1 cellular context compared by ENCODE assay signal in the genomic region with DNA sequence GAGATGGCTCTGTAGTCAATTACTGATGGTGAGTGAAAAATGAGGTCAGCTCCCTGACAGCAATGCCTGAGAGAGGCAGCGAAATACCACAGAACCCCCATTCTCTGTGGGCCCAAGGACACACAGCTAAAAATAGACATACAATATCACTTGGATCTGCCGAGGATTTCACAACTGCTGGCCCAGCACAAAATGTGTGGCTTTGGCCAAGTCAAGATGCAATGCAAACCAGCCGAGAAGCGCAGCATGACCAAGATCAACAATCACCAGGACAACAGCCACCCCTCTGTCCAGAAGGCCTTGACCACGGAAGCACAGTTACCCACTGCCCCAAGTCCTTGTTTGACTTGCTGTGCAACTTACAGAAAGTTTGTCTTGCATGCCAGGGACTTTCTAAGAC.
TF ChIP-seq lines count a peak whose summit lies in the region.

No MANE protein-coding gene starts in this region.

TF ChIP-seq in HepG2, 621 proteins besides CTCF, POLR2A, EP300 and RAD21 (continued from another document and continues in another):
- TF ChIP-seq, protein P1, sequence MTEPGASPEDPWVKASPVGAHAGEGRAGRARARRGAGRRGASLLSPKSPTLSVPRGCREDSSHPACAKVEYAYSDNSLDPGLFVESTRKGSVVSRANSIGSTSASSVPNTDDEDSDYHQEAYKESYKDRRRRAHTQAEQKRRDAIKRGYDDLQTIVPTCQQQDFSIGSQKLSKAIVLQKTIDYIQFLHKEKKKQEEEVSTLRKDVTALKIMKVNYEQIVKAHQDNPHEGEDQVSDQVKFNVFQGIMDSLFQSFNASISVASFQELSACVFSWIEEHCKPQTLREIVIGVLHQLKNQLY (CRISPR knock-in tag; IDR thresholded peaks at IDR 0.05) = 0 out of 2 replicates have a peak, but pooled peaks have one; percentile 27
- TF ChIP-seq RFX3 (CRISPR knock-in tag; IDR thresholded peaks at IDR 0.05) (0 out of 2 replicates have a peak, but pooled peaks have one; percentile 29), UBTF (CRISPR knock-in tag; IDR thresholded peaks at IDR 0.05) (0 out of 2 replicates have a peak, but pooled peaks have one; percentile 16), ZNF569 (CRISPR knock-in tag; IDR thresholded peaks at IDR 0.05; ENCODE audit: borderline replicate concordance) (no peak), NR3C1 (CRISPR knock-in tag; IDR thresholded peaks at IDR 0.05) (no peak), ZNF143 (CRISPR knock-in tag; IDR thresholded peaks at IDR 0.05) (no peak), IRF2 (CRISPR knock-in tag; IDR thresholded peaks at IDR 0.05) (no peak), KLF15 (CRISPR knock-in tag; IDR thresholded peaks at IDR 0.05; ENCODE audit: borderline replicate concordance) (no peak), ARNTL (CRISPR knock-in tag; IDR thresholded peaks at IDR 0.05) (0 out of 2 replicates have a peak, but pooled peaks have one; percentile 43), ZNF788 (CRISPR knock-in tag; IDR thresholded peaks at IDR 0.05; ENCODE audit: borderline replicate concordance) (peak; percentile 24; the same call in 1 of the 2 replicates), ZNF557 (CRISPR knock-in tag; IDR thresholded peaks at IDR 0.05) (no peak), SP140L (CRISPR knock-in tag; IDR thresholded peaks at IDR 0.05; ENCODE audit: borderline replicate concordance) (no peak), ZNF615 (CRISPR knock-in tag; IDR thresholded peaks at IDR 0.05; ENCODE audit: borderline replicate concordance) (no peak), ZNF432 (CRISPR knock-in tag; IDR thresholded peaks at IDR 0.05; ENCODE audit: borderline replicate concordance) (no peak), SRY (CRISPR knock-in tag; IDR thresholded peaks at IDR 0.05) (no peak), ZNF24 (IDR thresholded peaks at IDR 0.05) (no peak), SPEN (CRISPR knock-in tag; IDR thresholded peaks at IDR 0.05; ENCODE audit: low read depth) (no peak; the same call in 1 of the 2 replicates), MED13 (CRISPR knock-in tag; IDR thresholded peaks at IDR 0.05) (peak; percentile 70; the same call in 1 of the 2 replicates), ZNF20 (CRISPR knock-in tag; IDR thresholded peaks at IDR 0.05) (no peak), ZNF577 (CRISPR knock-in tag; IDR thresholded peaks at IDR 0.05; ENCODE audit: borderline replicate concordance, low read depth) (no peak), ZNF44 (CRISPR knock-in tag; IDR thresholded peaks at IDR 0.05) (no peak), ASH2L (IDR thresholded peaks at IDR 0.05; ENCODE audit: insufficient read length, low read depth, low read length) (no peak), ZNF18 (CRISPR knock-in tag; IDR thresholded peaks at IDR 0.05; ENCODE audit: insufficient replicate concordance) (no peak), SALL2 (CRISPR knock-in tag; IDR thresholded peaks at IDR 0.05) (peak; percentile 72), ZNF556 (CRISPR knock-in tag; IDR thresholded peaks at IDR 0.05; ENCODE audit: borderline replicate concordance) (no peak; the same call in 1 of the 2 replicates), NR2F6 (IDR thresholded peaks at IDR 0.05) (peak; percentile 17; the same call in 1 of the 2 replicates), NR2F6 (CRISPR knock-in tag; IDR thresholded peaks at IDR 0.05) (no peak), ZNF138 (CRISPR knock-in tag; IDR thresholded peaks at IDR 0.05; ENCODE audit: low read depth) (no peak), ARNT2 (CRISPR knock-in tag; IDR thresholded peaks at IDR 0.05; ENCODE audit: low read depth) (no peak), ZNF678 (CRISPR knock-in tag; IDR thresholded peaks at IDR 0.05) (no peak), ZBTB7B (CRISPR knock-in tag; IDR thresholded peaks at IDR 0.05) (peak; percentile 23; the same call in 1 of the 2 replicates), HNF4A (CRISPR knock-in tag; IDR thresholded peaks at IDR 0.05) (peak; percentile 82), KDM1A (CRISPR knock-in tag; IDR thresholded peaks at IDR 0.05) (no peak), MLLT10 (CRISPR knock-in tag; IDR thresholded peaks at IDR 0.05) (no peak), SUZ12 (IDR thresholded peaks at IDR 0.05; ENCODE audit: low read depth, low read length) (no peak), ZNF33A (CRISPR knock-in tag; IDR thresholded peaks at IDR 0.05; ENCODE audit: borderline replicate concordance) (no peak), ZNF614 (CRISPR knock-in tag; IDR thresholded peaks at IDR 0.05; ENCODE audit: borderline replicate concordance) (0 out of 2 replicates have a peak, but pooled peaks have one; percentile 14), HOXD1 (CRISPR knock-in tag; IDR thresholded peaks at IDR 0.05) (0 out of 2 replicates have a peak, but pooled peaks have one; percentile 24), ZNF441 (CRISPR knock-in tag; IDR thresholded peaks at IDR 0.05; ENCODE audit: borderline replicate concordance) (no peak), MAZ (IDR thresholded peaks at IDR 0.05; ENCODE audit: borderline replicate concordance, low read depth, low read length) (no peak), MAZ (CRISPR knock-in tag; IDR thresholded peaks at IDR 0.05; ENCODE audit: low read depth) (no peak), DNMT3B (CRISPR knock-in tag; conservative IDR thresholded peaks at IDR 0.05) (no peak), ZNF333 (CRISPR knock-in tag; IDR thresholded peaks at IDR 0.05; ENCODE audit: borderline replicate concordance) (no peak), TRIM24 (CRISPR knock-in tag; IDR thresholded peaks at IDR 0.05) (no peak), NAIF1 (CRISPR knock-in tag; IDR thresholded peaks at IDR 0.05; ENCODE audit: borderline replicate concordance) (no peak), PLSCR1 (CRISPR knock-in tag; IDR thresholded peaks at IDR 0.05; ENCODE audit: borderline replicate concordance) (no peak), SRF (IDR thresholded peaks at IDR 0.05; ENCODE audit: low read depth, low read length) (no peak), CREB3 (CRISPR knock-in tag; IDR thresholded peaks at IDR 0.05) (no peak), ZNF781 (CRISPR knock-in tag; IDR thresholded peaks at IDR 0.05; ENCODE audit: borderline replicate concordance, not compliant biosample characterization) (peak; percentile 41), MIXL1 (CRISPR knock-in tag; IDR thresholded peaks at IDR 0.05) (peak; percentile 32; the same call in 1 of the 2 replicates)
- TF ChIP-seq, protein P2, sequence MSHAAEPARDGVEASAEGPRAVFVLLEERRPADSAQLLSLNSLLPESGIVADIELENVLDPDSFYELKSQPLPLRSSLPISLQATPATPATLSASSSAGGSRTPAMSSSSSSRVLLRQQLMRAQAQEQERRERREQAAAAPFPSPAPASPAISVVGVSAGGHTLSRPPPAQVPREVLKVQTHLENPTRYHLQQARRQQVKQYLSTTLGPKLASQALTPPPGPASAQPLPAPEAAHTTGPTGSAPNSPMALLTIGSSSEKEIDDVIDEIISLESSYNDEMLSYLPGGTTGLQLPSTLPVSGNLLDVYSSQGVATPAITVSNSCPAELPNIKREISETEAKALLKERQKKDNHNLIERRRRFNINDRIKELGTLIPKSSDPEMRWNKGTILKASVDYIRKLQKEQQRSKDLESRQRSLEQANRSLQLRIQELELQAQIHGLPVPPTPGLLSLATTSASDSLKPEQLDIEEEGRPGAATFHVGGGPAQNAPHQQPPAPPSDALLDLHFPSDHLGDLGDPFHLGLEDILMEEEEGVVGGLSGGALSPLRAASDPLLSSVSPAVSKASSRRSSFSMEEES (CRISPR knock-in tag; IDR thresholded peaks at IDR 0.05) = no peak
- TF ChIP-seq, protein P3, sequence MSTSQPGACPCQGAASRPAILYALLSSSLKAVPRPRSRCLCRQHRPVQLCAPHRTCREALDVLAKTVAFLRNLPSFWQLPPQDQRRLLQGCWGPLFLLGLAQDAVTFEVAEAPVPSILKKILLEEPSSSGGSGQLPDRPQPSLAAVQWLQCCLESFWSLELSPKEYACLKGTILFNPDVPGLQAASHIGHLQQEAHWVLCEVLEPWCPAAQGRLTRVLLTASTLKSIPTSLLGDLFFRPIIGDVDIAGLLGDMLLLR (CRISPR knock-in tag; IDR thresholded peaks at IDR 0.05) = no peak
- TF ChIP-seq, protein P4, sequence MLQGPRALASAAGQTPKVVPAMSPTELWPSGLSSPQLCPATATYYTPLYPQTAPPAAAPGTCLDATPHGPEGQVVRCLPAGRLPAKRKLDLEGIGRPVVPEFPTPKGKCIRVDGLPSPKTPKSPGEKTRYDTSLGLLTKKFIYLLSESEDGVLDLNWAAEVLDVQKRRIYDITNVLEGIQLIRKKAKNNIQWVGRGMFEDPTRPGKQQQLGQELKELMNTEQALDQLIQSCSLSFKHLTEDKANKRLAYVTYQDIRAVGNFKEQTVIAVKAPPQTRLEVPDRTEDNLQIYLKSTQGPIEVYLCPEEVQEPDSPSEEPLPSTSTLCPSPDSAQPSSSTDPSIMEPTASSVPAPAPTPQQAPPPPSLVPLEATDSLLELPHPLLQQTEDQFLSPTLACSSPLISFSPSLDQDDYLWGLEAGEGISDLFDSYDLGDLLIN (CRISPR knock-in tag; IDR thresholded peaks at IDR 0.05; ENCODE audit: borderline replicate concordance) = no peak
- TF ChIP-seq, protein P5, sequence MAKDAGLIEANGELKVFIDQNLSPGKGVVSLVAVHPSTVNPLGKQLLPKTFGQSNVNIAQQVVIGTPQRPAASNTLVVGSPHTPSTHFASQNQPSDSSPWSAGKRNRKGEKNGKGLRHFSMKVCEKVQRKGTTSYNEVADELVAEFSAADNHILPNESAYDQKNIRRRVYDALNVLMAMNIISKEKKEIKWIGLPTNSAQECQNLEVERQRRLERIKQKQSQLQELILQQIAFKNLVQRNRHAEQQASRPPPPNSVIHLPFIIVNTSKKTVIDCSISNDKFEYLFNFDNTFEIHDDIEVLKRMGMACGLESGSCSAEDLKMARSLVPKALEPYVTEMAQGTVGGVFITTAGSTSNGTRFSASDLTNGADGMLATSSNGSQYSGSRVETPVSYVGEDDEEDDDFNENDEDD (CRISPR knock-in tag; IDR thresholded peaks at IDR 0.05; ENCODE audit: borderline replicate concordance) = no peak
